26 cellular contexts compared by ENCODE assay signal in genomic region chr21:45186709-45187108, GRCh38.
A peak's percentile ranks its signal among the peaks of the same experiment; 100 is the strongest.
DNase-seq lines count a peak whose midpoint lies in the region; ATAC-seq, FAIRE-seq and TF ChIP-seq lines count a peak whose summit lies in the region.
"Had no signal": no experiment of that assay in that cellular context is flagged by ENCODE, and none has a peak within 500 bp of the region (broad histone marks: within the 10 kb centered on the region; RNA-seq: fewer than 3 reads in every experiment).

No MANE protein-coding gene starts in this region.

- H3K27me3 Mint-ChIP-seq in WTC11 (ENCODE audit: low read depth) (no peaks in the 10 kb centered on the region), endodermal cell (ENCODE audit: insufficient read depth) (no peaks in the 10 kb centered on the region)
- H3K27me3 Mint-ChIP-seq: B cell; CD4-positive, alpha-beta T cell had no signal

- H3K36me3 Mint-ChIP-seq in WTC11, result peaks cover 50% of the 10 kb centered on the region
- peaks cover 43% of the 10 kb centered on the region for H3K36me3 Mint-ChIP-seq in endodermal cell (ENCODE audit: low read depth)

- intact Hi-C loops in HepG2 (cut with micrococcal nuclease; ENCODE audit: unreplicated experiment), result no loop called here
- intact Hi-C loops in right lobe of liver (cut with DNase I), result no loop called here

- H3K4me1 ChIP-seq in HepG2 (ENCODE audit: insufficient read depth, low read length), result no peaks in the 10 kb centered on the region
- H3K4me1 ChIP-seq in right lobe of liver, result no peaks in the 10 kb centered on the region
- H3K4me1 ChIP-seq in endodermal cell (ENCODE audit: control insufficient read depth, insufficient read depth, low read length), result peaks cover 2% of the 10 kb centered on the region
- H3K4me1 ChIP-seq: BLaER1 treated with 17β-estradiol and CSF1 and Interleukin-3, amounts not matched to agents 10 nM and 100 nM had no signal

- no peak overlapping the region for H3K4me2 ChIP-seq in HepG2 (ENCODE audit: low read depth, low read length)
- H3K4me2 ChIP-seq: BLaER1 treated with 17β-estradiol and CSF1 and Interleukin-3, amounts not matched to agents 10 nM and 100 nM had no signal

- CTCF ChIA-PET in HepG2 (lab: Yijun Ruan, JAX; ENCODE audit: low intra/inter-chr PET ratio, low total read pairs), result no interaction called here
- CTCF ChIA-PET in WTC11 (lab: Charles Lee), result no interaction called here

- H3K27ac ChIP-seq in HepG2 (ENCODE audit: extremely low read length, insufficient read depth, low read length), result no peak overlapping the region
- H3K27ac ChIP-seq in right lobe of liver, result no peak overlapping the region
- H3K27ac ChIP-seq in endodermal cell (ENCODE audit: low read depth, low read length), result no peak overlapping the region
- H3K27ac ChIP-seq: 22Rv1; BLaER1 treated with 17β-estradiol and CSF1 and Interleukin-3, amounts not matched to agents 10 nM and 100 nM; GM23248 had no signal

- no peaks in the 10 kb centered on the region for H4K20me1 ChIP-seq in HepG2 (ENCODE audit: insufficient read depth, low read length)
- H4K20me1 ChIP-seq: BLaER1 treated with 17β-estradiol and CSF1 and Interleukin-3, amounts not matched to agents 10 nM and 100 nM had no signal

- POLR2A ChIA-PET in HepG2 (lab: Yijun Ruan, JAX), result no interaction called here
- POLR2A ChIA-PET in WTC11 (lab: Charles Lee), result no interaction called here

- TF ChIP-seq EP300 in HepG2 (IDR thresholded peaks at IDR 0.05; ENCODE audit: low read depth in 2 of 2, low read length in 2 of 2) (no peak), HepG2 (CRISPR knock-in tag; IDR thresholded peaks at IDR 0.05; ENCODE audit: borderline replicate concordance) (no peak)

- WGBS in HepG2 (ENCODE audit: low lambda C conversion rate), result 97% methylated on average over 1 of the region's 1 CpG
- WGBS in right lobe of liver (ENCODE audit: insufficient coverage, low coverage, low lambda C conversion rate, missing lambda C conversion rate), result 78% methylated on average over 1 of the region's 1 CpG
- WGBS in endodermal cell (ENCODE audit: insufficient coverage in 1 of 2, insufficient read length in 1 of 2), 2 experiments, result 100% methylated on average over 1 of the region's 1 CpG; no CpG with 5 or more reads in 1 of the 2 experiments

- peaks cover 2 to 19% of the 10 kb centered on the region in 2 experiments; a peak in 4 of 5 replicates for H3K36me3 ChIP-seq in HepG2 (replicated peaks in 1 of 2; ENCODE audit: control insufficient read depth in 1 of 2, insufficient read depth in 2 of 2, low read length in 2 of 2)
- H3K36me3 ChIP-seq in right lobe of liver, result peaks cover 0 to 7% (median 0%) of the 10 kb centered on the region in 4 donors
- H3K36me3 ChIP-seq in endodermal cell (ENCODE audit: control insufficient read depth, insufficient read depth, low read length), result peaks cover 30% of the 10 kb centered on the region

- DNase-seq in HepG2 (ENCODE audit: low spot score) (no peak), right lobe of liver (no peak), WTC11 (ENCODE audit: low spot score) (no peak), endodermal cell (no peak), NCI-H345 (lab: John Stamatoyannopoulos, UW) (no peak), NCI-H748 treated with DMSO at 0.1 percent for 48 hours (lab: John Stamatoyannopoulos, UW) (no peak)
- DNase-seq: Calu3; CD4-positive, alpha-beta T cell; COR-L47; DMS53; DMS79 treated with DMSO at 0.1 percent for 48 hours; GF-D8; GM23248; H9; HFFc6 had no signal

- H3K27me3 ChIP-seq in HepG2 (ENCODE audit: control insufficient read depth in 1 of 2, insufficient read depth in 2 of 2, low read length in 2 of 2) (no peaks in the 10 kb centered on the region), right lobe of liver (no peaks in the 10 kb centered on the region), endodermal cell (ENCODE audit: control insufficient read depth, insufficient read depth, low read length, poor library complexity, severe bottlenecking) (no peaks in the 10 kb centered on the region)
- H3K27me3 ChIP-seq: BLaER1 treated with 17β-estradiol and CSF1 and Interleukin-3, amounts not matched to agents 10 nM and 100 nM had no signal

- no TSS peak for BruUV-seq in HepG2 (replicated peaks; lab: Mats Ljungman, UMichigan)

- H3K27ac Mint-ChIP-seq in WTC11 (no peak overlapping the region), endodermal cell (no peak overlapping the region)
- H3K27ac Mint-ChIP-seq: B cell; CD14-positive monocyte; CD4-positive, alpha-beta T cell; H9; HFFc6 had no signal

- TF ChIP-seq CTCF in HepG2 (CRISPR knock-in tag; IDR thresholded peaks at IDR 0.05), result no peak
- TF ChIP-seq CTCF in right lobe of liver (IDR thresholded peaks at IDR 0.05), result no peak
- no peak for TF ChIP-seq CTCF in WTC11 (IDR thresholded peaks at IDR 0.05)
- TF ChIP-seq CTCF in endodermal cell (conservative IDR thresholded peaks at IDR 0.05), result no peak

- no peak overlapping the region for H2AFZ ChIP-seq in HepG2 (ENCODE audit: low read length)
- H2AFZ ChIP-seq: GM23248 had no signal

- TF ChIP-seq POLR2A in HepG2 (IDR thresholded peaks at IDR 0.05; ENCODE audit: insufficient read depth in 1 of 2, low read depth in 2 of 2, low read length in 2 of 2) (no peak), right lobe of liver (IDR thresholded peaks at IDR 0.05) (no peak)

- H3K79me2 ChIP-seq in HepG2 (ENCODE audit: insufficient read depth, low read length), result no peaks in the 10 kb centered on the region

- in situ Hi-C loops in HepG2 (cut with HindIII; ENCODE audit: extremely low pct_ligation_motif_present, low pct_unique_long_range_greater_than_20kb), result no loop called here

- H3K4me3 Mint-ChIP-seq in WTC11 (no peak overlapping the region), endodermal cell (no peak overlapping the region)
- H3K4me3 Mint-ChIP-seq: B cell; CD14-positive monocyte; CD4-positive, alpha-beta T cell; H9; HFFc6 had no signal

- ATAC-seq in HepG2 (no peak), right lobe of liver (no peak), WTC11 (no peak), GM18858 (IDR thresholded peaks at IDR 0.05; ENCODE audit: unreplicated experiment) (no peak)
- ATAC-seq: HCT116 had no signal

- H3K9me3 Mint-ChIP-seq in WTC11 (peaks cover 44% of the 10 kb centered on the region), endodermal cell (peaks cover 34% of the 10 kb centered on the region)

- H3K4me3 ChIP-seq in HepG2 (replicated peaks in 1 of 3; ENCODE audit: insufficient read depth in 1 of 3, low read depth in 2 of 3, low read length in 3 of 3), result no peak overlapping the region
- H3K4me3 ChIP-seq in right lobe of liver, result no peak overlapping the region
- peak overlapping the region; percentile 43 for H3K4me3 ChIP-seq in endodermal cell (ENCODE audit: low read length)
- H3K4me3 ChIP-seq: GM23248 had no signal

- H3K4me1 Mint-ChIP-seq in WTC11, result no peaks in the 10 kb centered on the region
- H3K4me1 Mint-ChIP-seq in endodermal cell, result no peaks in the 10 kb centered on the region
- H3K4me1 Mint-ChIP-seq: B cell, CD14-positive monocyte had no signal

- no peak for FAIRE-seq in HepG2 (lab: Jason Lieb, UNC)
- FAIRE-seq: A204.1, GM12891, GM18507, GM19239, H1 had no signal

- H3K9ac ChIP-seq in HepG2 (ENCODE audit: insufficient read depth, low read depth, low read length) (no peak overlapping the region), endodermal cell (ENCODE audit: extremely low read depth, low read length, poor library complexity, severe bottlenecking) (no peak overlapping the region)
- H3K9ac ChIP-seq: BLaER1 treated with 17β-estradiol and CSF1 and Interleukin-3, amounts not matched to agents 10 nM and 100 nM; GM23248 had no signal

- H3K9me3 ChIP-seq in HepG2 (ENCODE audit: low read length) (peaks cover 29% of the 10 kb centered on the region), right lobe of liver (peaks cover 0 to 8% (median 0%) of the 10 kb centered on the region in 4 donors), endodermal cell (ENCODE audit: control insufficient read depth, low read length) (peaks cover 54% of the 10 kb centered on the region)

- TF ChIP-seq RAD21 in HepG2 (CRISPR knock-in tag; IDR thresholded peaks at IDR 0.05), result no peak

TF ChIP-seq in HepG2, 621 proteins besides CTCF, POLR2A, EP300 and RAD21:
- TF ChIP-seq HMGA1 (CRISPR knock-in tag; conservative IDR thresholded peaks at IDR 0.05) (no peak), CHD4 (IDR thresholded peaks at IDR 0.05; ENCODE audit: borderline replicate concordance, low read length) (peak; percentile 78; the same call in 1 of the 2 replicates), ZFP37 (CRISPR knock-in tag; IDR thresholded peaks at IDR 0.05; ENCODE audit: borderline replicate concordance) (no peak)

TF ChIP-seq in WTC11, 78 proteins besides CTCF, POLR2A, EP300 and RAD21:
- no peak for TF ChIP-seq FOXK1 (CRISPR knock-in tag; IDR thresholded peaks at IDR 0.05)
- TF ChIP-seq GTF2I (CRISPR knock-in tag; conservative IDR thresholded peaks at IDR 0.05), result 0 out of 2 replicates have a peak, but pooled peaks have one; percentile 13
- no peak for TF ChIP-seq CREM (CRISPR knock-in tag; IDR thresholded peaks at IDR 0.05)
- TF ChIP-seq ZNF396 (CRISPR knock-in tag; IDR thresholded peaks at IDR 0.05; ENCODE audit: borderline replicate concordance), result no peak
- TF ChIP-seq ATF6 (CRISPR knock-in tag; IDR thresholded peaks at IDR 0.05), result no peak
- no peak for TF ChIP-seq MXD4 (CRISPR knock-in tag; IDR thresholded peaks at IDR 0.05; ENCODE audit: borderline replicate concordance)
- no peak for TF ChIP-seq TCF7 (CRISPR knock-in tag; IDR thresholded peaks at IDR 0.05; ENCODE audit: low read depth)
